8 cellular contexts compared by ENCODE assay signal in the genomic region with DNA sequence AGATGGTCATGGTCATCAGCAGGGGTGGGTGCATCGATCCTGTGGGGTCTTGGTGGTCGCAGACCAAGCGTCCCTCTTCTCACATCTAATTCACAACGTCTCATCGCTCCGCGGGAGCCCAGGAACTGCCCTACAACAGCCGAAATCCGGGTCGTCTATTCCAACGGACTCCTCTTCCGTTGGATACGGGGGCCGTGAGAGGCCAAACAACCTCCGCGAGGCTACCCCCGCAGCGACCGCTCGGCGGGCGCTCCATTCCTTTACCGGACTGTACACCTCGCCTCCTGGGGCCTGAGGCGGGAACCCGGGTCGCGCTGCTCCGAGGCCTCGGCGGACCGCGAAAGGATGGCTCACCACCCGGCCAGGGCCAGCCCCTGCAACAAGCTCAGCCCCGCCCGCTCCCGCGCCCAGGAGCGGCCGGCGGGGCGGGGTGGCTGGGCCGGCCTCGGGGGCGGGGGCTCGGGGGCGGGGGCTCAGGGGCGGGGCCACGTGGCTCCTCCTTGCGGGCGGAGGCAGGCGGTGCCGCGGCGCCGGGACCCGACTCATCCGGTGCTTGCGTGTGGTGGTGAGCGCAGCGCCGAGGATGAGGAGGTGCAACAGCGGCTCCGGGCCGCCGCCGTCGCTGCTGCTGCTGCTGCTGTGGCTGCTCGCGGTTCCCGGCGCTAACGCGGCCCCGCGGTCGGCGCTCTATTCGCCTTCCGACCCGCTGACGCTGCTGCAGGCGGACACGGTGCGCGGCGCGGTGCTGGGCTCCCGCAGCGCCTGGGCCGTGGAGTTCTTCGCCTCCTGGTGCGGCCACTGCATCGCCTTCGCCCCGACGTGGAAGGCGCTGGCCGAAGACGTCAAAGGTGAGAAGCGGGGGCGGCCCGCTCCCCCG. TPM values are rescaled to one million over a fixed set of nuclear protein-coding genes. Genes with fewer than 3 reads are reported as not detected.
DNase-seq lines count a peak whose midpoint lies in the region; ATAC-seq and TF ChIP-seq lines count a peak whose summit lies in the region.

QSOX1 (plus strand) TSS at position 545 of the 877 bp plus-strand sequence; CDS start at position 584, 39 bp downstream.

- H3K36me3 ChIP-seq in Peyer's patch (no peaks in the 10 kb centered on the region), muscle layer of duodenum (ENCODE audit: control insufficient read depth in 1 of 2, insufficient read depth in 2 of 2, low read length in 2 of 2) (no peaks in the 10 kb centered on the region)

- DNase-seq in DMS53 (lab: John Stamatoyannopoulos, UW) (peak; percentile 95), Peyer's patch (peak; percentile 89 to 96 (median 95))
- peak; percentile 89 to 93 for DNase-seq in activated T-cell treated with anti-CD3 and anti-CD28 coated beads, Interleukin-2, amount 50 U/mL, for 48 hours
- DNase-seq in stimulated activated CD8-positive, alpha-beta memory T cell treated with anti-CD3 and anti-CD28 coated beads, Interleukin-7, amount 100 ng/mL, for 4 hours (ENCODE audit: low read depth in 2 of 2): peak; percentile 75 to 84

- no peaks in the 10 kb centered on the region for H3K9me3 ChIP-seq in Peyer's patch
- H3K9me3 ChIP-seq in muscle layer of duodenum (ENCODE audit: control insufficient read depth in 1 of 2, low read length in 2 of 2): no peaks in the 10 kb centered on the region

- H3K4me3 ChIP-seq in Peyer's patch: peak within 1 kb of the TSS; percentile 84 to 98 (median 92)
- H3K4me3 ChIP-seq in muscle layer of duodenum (ENCODE audit: low read depth in 1 of 2, low read length in 2 of 2): peak within 1 kb of the TSS; percentile 83 to 97

- peak; percentile 91 for ATAC-seq in GM21576 (IDR thresholded peaks at IDR 0.05; ENCODE audit: unreplicated experiment)
- peak; percentile 94 for ATAC-seq in esophagus mucosa

- H3K27ac ChIP-seq in Peyer's patch: peak within 1 kb of the TSS; percentile 70 to 92 (median 87)
- H3K27ac ChIP-seq in muscle layer of duodenum (ENCODE audit: low read length): peak within 1 kb of the TSS; percentile 86

- no peak for TF ChIP-seq EP300 in Ishikawa (IDR thresholded peaks at IDR 0.05; ENCODE audit: borderline replicate concordance)

- TF ChIP-seq POLR2A in Peyer's patch (IDR thresholded peaks at IDR 0.05): peak; percentile 83 to 91

- peaks cover 0 to 35% (median 3%) of the 10 kb centered on the region in 4 donors for H3K4me1 ChIP-seq in Peyer's patch
- H3K4me1 ChIP-seq in muscle layer of duodenum (ENCODE audit: control insufficient read depth in 1 of 2, insufficient read depth in 2 of 2, low read length in 2 of 2): peaks cover 18 to 23% of the 10 kb centered on the region in 2 donors

- H3K27me3 ChIP-seq in Peyer's patch: no peaks in the 10 kb centered on the region
- no peaks in the 10 kb centered on the region for H3K27me3 ChIP-seq in muscle layer of duodenum (ENCODE audit: low read depth, low read length)

- TF ChIP-seq CTCF in Peyer's patch (IDR thresholded peaks at IDR 0.05): peak in 5 of 6 experiments; percentile 11 to 39 (median 35)

- TF ChIP-seq RAD21 in Ishikawa (IDR thresholded peaks at IDR 0.05; ENCODE audit: low read depth): no peak

TF ChIP-seq in Ishikawa, 13 proteins besides CTCF, POLR2A, EP300 and RAD21:
- no peak for TF ChIP-seq CEBPB (IDR thresholded peaks at IDR 0.05)
- TF ChIP-seq TCF12 (IDR thresholded peaks at IDR 0.05; ENCODE audit: low read depth): no peak
- TF ChIP-seq TEAD4 (IDR thresholded peaks at IDR 0.05): no peak
- 0 out of 2 replicates have a peak, but pooled peaks have one; percentile 15 for TF ChIP-seq ZBTB7A (IDR thresholded peaks at IDR 0.05; ENCODE audit: low read depth)
- TF ChIP-seq YY1 (IDR thresholded peaks at IDR 0.05; ENCODE audit: low read depth): peak; percentile 34; the same call in 1 of the 2 replicates
- TF ChIP-seq MAX (IDR thresholded peaks at IDR 0.05): peak; percentile 38; the same call in 1 of the 2 replicates
- peak; percentile 59 for TF ChIP-seq USF1 (IDR thresholded peaks at IDR 0.05)
- TF ChIP-seq, protein P1, sequence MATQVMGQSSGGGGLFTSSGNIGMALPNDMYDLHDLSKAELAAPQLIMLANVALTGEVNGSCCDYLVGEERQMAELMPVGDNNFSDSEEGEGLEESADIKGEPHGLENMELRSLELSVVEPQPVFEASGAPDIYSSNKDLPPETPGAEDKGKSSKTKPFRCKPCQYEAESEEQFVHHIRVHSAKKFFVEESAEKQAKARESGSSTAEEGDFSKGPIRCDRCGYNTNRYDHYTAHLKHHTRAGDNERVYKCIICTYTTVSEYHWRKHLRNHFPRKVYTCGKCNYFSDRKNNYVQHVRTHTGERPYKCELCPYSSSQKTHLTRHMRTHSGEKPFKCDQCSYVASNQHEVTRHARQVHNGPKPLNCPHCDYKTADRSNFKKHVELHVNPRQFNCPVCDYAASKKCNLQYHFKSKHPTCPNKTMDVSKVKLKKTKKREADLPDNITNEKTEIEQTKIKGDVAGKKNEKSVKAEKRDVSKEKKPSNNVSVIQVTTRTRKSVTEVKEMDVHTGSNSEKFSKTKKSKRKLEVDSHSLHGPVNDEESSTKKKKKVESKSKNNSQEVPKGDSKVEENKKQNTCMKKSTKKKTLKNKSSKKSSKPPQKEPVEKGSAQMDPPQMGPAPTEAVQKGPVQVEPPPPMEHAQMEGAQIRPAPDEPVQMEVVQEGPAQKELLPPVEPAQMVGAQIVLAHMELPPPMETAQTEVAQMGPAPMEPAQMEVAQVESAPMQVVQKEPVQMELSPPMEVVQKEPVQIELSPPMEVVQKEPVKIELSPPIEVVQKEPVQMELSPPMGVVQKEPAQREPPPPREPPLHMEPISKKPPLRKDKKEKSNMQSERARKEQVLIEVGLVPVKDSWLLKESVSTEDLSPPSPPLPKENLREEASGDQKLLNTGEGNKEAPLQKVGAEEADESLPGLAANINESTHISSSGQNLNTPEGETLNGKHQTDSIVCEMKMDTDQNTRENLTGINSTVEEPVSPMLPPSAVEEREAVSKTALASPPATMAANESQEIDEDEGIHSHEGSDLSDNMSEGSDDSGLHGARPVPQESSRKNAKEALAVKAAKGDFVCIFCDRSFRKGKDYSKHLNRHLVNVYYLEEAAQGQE (IDR thresholded peaks at IDR 0.05; ENCODE audit: low read depth): no peak
- peak; percentile 67; the same call in 1 of the 2 replicates for TF ChIP-seq TAF1 (IDR thresholded peaks at IDR 0.05; ENCODE audit: low read depth)

RNA-seq across cellular contexts. Expression of gene QSOX1, which starts in this region (rescaled TPM):
- total RNA-seq in Peyer's patch (10 to 100 TPM; 34.9 to 72.3 (median 51.5) TPM), esophagus mucosa (116 TPM)

Comparison
In these comparisons a context has a peak if more than half of its experiments do, and no peak if none do; other contexts are left out.
1. Peak in every context shown above with its lines: DNase-seq, ATAC-seq, H3K4me3 ChIP-seq and H3K27ac ChIP-seq.